20 cellular contexts compared by ENCODE assay signal in the genomic region with DNA sequence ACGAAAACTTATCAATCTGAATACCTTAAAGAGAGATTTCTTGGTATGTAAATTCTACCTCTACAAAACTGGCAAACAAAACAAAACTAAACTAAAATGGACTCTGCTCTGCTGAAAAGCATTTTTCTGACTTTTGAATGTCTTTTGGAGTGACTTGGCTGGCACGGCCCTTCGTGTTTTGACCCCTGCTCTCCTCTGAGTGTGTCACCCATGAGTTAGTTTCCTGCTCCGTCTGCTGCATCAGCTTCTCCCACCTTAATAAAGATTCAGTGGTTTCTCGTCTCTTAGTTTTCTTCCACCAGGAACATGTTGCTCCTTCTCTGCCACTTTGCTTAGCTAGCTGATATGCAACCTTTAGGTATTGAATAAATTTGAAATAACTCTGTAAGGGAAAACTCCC.
"Had no signal": no experiment of that assay in that cellular context is flagged by ENCODE, and none has a peak within 500 bp of the region (broad histone marks: within the 10 kb centered on the region; RNA-seq: fewer than 3 reads in every experiment).

No MANE protein-coding gene starts in this region.

- ATAC-seq: activated CD8-positive, alpha-beta T cell treated with anti-CD3 and anti-CD28 coated beads, Interleukin-2, amount 10 ng/mL, durations not matched to agents 7 days and 5 days; esophagus mucosa; gastroesophageal sphincter; heart left ventricle; naive thymus-derived CD8-positive, alpha-beta T cell; pancreas; right lobe of liver; stimulated activated effector memory CD8-positive, alpha-beta T cell treated with anti-CD3 and anti-CD28 coated beads, Interleukin-12 subunit alpha, Interleukin-12 subunit beta, amount 100 ng/mL, for 72 hours had no signal

- H3K4me3 ChIP-seq: gastroesophageal sphincter, heart left ventricle, pancreas, right lobe of liver, smooth muscle cell, stomach had no signal

- DNase-seq: activated CD4-positive, alpha-beta T cell treated with anti-CD3 and anti-CD28 coated beads, Interleukin-2, amount 10 ng/mL, durations not matched to agents 24 days and 14 days; activated CD4-positive, CD25-positive, alpha-beta regulatory T cell; activated CD8-positive, alpha-beta T cell treated with anti-CD3 and anti-CD28 coated beads, Interleukin-2, amount 10 ng/mL, durations not matched to agents 7 days and 5 days; activated naive CD4-positive, alpha-beta T cell treated with anti-CD3 and anti-CD28 coated beads for 36 hours; activated T-cell treated with anti-CD3 and anti-CD28 coated beads, Interleukin-2, amount 50 U/mL, for 24 hours; cortex of kidney; effector CD4-positive, alpha-beta T cell; heart left ventricle; immature natural killer cell; mesendoderm; naive thymus-derived CD8-positive, alpha-beta T cell; pancreas; right lobe of liver; stimulated activated CD4-positive, alpha-beta T cell treated with anti-CD3 and anti-CD28 coated beads, Interleukin-4, amount 100 ng/mL, for 24 hours; stomach; T-helper 9 cell had no signal
